ENCODE assay signal across 20 cellular contexts in genomic region chr10:24518411-24518810, GRCh38.
DNase-seq lines count a peak whose midpoint lies in the region; ATAC-seq and TF ChIP-seq lines count a peak whose summit lies in the region.
"Had no signal": no experiment of that assay in that cellular context is flagged by ENCODE, and none has a peak within 500 bp of the region (broad histone marks: within the 10 kb centered on the region; RNA-seq: fewer than 3 reads in every experiment).

No MANE protein-coding gene starts in this region.

- H3K27me3 ChIP-seq in osteoblast (ENCODE audit: insufficient read depth, low read length) (no peaks in the 10 kb centered on the region), endodermal cell (ENCODE audit: control insufficient read depth, insufficient read depth, low read length, poor library complexity, severe bottlenecking) (no peaks in the 10 kb centered on the region)
- H3K27me3 ChIP-seq: BLaER1, heart right ventricle, transverse colon had no signal

- H3K27ac ChIP-seq in osteoblast (ENCODE audit: low read depth, low read length) (no peak overlapping the region), endodermal cell (ENCODE audit: low read depth, low read length) (no peak overlapping the region)
- H3K27ac ChIP-seq: BLaER1, parathyroid adenoma, transverse colon had no signal

- peak; percentile 41 for ATAC-seq in left ventricle myocardium superior
- ATAC-seq in left cardiac atrium: no peak
- ATAC-seq in left lobe of liver: peak; percentile 84
- ATAC-seq in stimulated activated naive B cell treated with anti-CD40 and anti-IgM and Interleukin-4, amounts not matched to agents 10 μg/mL and 1 μg/mL and 100 μg/mL, for 72 hours (replicated peaks): no peak
- ATAC-seq in GM18520 (IDR thresholded peaks at IDR 0.05; ENCODE audit: unreplicated experiment): no peak
- ATAC-seq: stimulated activated naive CD8-positive, alpha-beta T cell treated with anti-CD3 and anti-CD28 coated beads, Interleukin-15, Interleukin-2, amounts not matched to agents 100 U/mL and 50 U/mL, for 24 hours had no signal

- no peak overlapping the region for H3K4me3 Mint-ChIP-seq in stimulated activated naive B cell treated with anti-CD40 and anti-IgM and Interleukin-4, amounts not matched to agents 10 μg/mL and 1 μg/mL and 100 μg/mL, for 72 hours
- H3K4me3 Mint-ChIP-seq in endodermal cell: no peak overlapping the region

- intact Hi-C loops in left ventricle myocardium superior (cut with micrococcal nuclease): loop anchor here (10.0 kb wide), 1 partner anchor 164 kb away; no protein-coding TSS in a partner anchor
- intact Hi-C loops in left cardiac atrium (cut with DNase I): loop anchor here (5.0 kb wide), 2 partner anchors 146 to 526 kb away; no protein-coding TSS in a partner anchor

- no peaks in the 10 kb centered on the region for H3K36me3 Mint-ChIP-seq in stimulated activated naive B cell treated with anti-CD40 and anti-IgM and Interleukin-4, amounts not matched to agents 10 μg/mL and 1 μg/mL and 100 μg/mL, for 72 hours
- H3K36me3 Mint-ChIP-seq in endodermal cell (ENCODE audit: low read depth): peaks cover 5% of the 10 kb centered on the region

- peak overlapping the region; percentile 72 for H3K4me2 ChIP-seq in osteoblast (ENCODE audit: insufficient read depth, low read length)
- H3K4me2 ChIP-seq: BLaER1, smooth muscle cell had no signal

- DNase-seq in left ventricle myocardium superior (no peak), left cardiac atrium (no peak), left lobe of liver (ENCODE audit: low spot score) (no peak), osteoblast (ENCODE audit: insufficient read length, low spot score, missing footprints) (no peak), endodermal cell (no peak)
- DNase-seq in stimulated activated naive B cell treated with anti-CD40 and anti-IgM and Interleukin-4, amounts not matched to agents 10 μg/mL and 1 μg/mL and 100 μg/mL, for 72 hours: no peak
- DNase-seq in stimulated activated CD4-positive, alpha-beta T cell treated with anti-CD3 and anti-CD28 coated beads, Interleukin-2, amount 100 ng/mL, for 48 hours: no peak
- DNase-seq: activated CD4-positive, alpha-beta T cell treated with anti-CD3 and anti-CD28 coated beads, Interleukin-2, amount 50 U/mL, for 4 hours; activated gamma-delta T cell; NCI-H526 treated with DMSO at 0.1 percent for 48 hours; stimulated activated CD4-positive, alpha-beta T cell treated with anti-CD3 and anti-CD28 coated beads, Interleukin-4, amount 100 ng/mL, for 1 hour had no signal

- peaks cover 15 to 16% of the 10 kb centered on the region in 2 donors for H3K27me3 Mint-ChIP-seq in stimulated activated naive B cell treated with anti-CD40 and anti-IgM and Interleukin-4, amounts not matched to agents 10 μg/mL and 1 μg/mL and 100 μg/mL, for 72 hours
- no peaks in the 10 kb centered on the region for H3K27me3 Mint-ChIP-seq in endodermal cell (ENCODE audit: insufficient read depth)

- H3K36me3 ChIP-seq in osteoblast (ENCODE audit: insufficient read depth, low read length) (peaks cover 39% of the 10 kb centered on the region), endodermal cell (ENCODE audit: control insufficient read depth, insufficient read depth, low read length) (peaks cover 26% of the 10 kb centered on the region)

- H2AFZ ChIP-seq in osteoblast (ENCODE audit: low read length): peak overlapping the region; percentile 89
- H2AFZ ChIP-seq: parathyroid adenoma had no signal

- H3K9me3 ChIP-seq in osteoblast (ENCODE audit: low read depth, low read length): no peaks in the 10 kb centered on the region
- H3K9me3 ChIP-seq in endodermal cell (ENCODE audit: control insufficient read depth, low read length): no peaks in the 10 kb centered on the region
- H3K9me3 ChIP-seq: BLaER1, Caco-2, heart right ventricle, transverse colon had no signal

- no peak overlapping the region for H3K4me3 ChIP-seq in osteoblast (ENCODE audit: insufficient read depth, low read length)
- H3K4me3 ChIP-seq in endodermal cell (ENCODE audit: low read length): no peak overlapping the region
- H3K4me3 ChIP-seq: BLaER1, heart right ventricle, K562, smooth muscle cell, transverse colon had no signal

- no peak overlapping the region for H3K9ac ChIP-seq in endodermal cell (ENCODE audit: extremely low read depth, low read length, poor library complexity, severe bottlenecking)
- H3K9ac ChIP-seq: BLaER1, parathyroid adenoma had no signal

- peaks cover 0 to 7% of the 10 kb centered on the region in 2 donors for H3K4me1 Mint-ChIP-seq in stimulated activated naive B cell treated with anti-CD40 and anti-IgM and Interleukin-4, amounts not matched to agents 10 μg/mL and 1 μg/mL and 100 μg/mL, for 72 hours
- H3K4me1 Mint-ChIP-seq in endodermal cell: peaks cover 6% of the 10 kb centered on the region

- H3K4me1 ChIP-seq in osteoblast (ENCODE audit: insufficient read depth, low read length) (peaks cover 6% of the 10 kb centered on the region), endodermal cell (ENCODE audit: control insufficient read depth, insufficient read depth, low read length) (no peaks in the 10 kb centered on the region)
- H3K4me1 ChIP-seq: BLaER1, Caco-2, parathyroid adenoma, transverse colon had no signal

- no peak overlapping the region for H3K27ac Mint-ChIP-seq in stimulated activated naive B cell treated with anti-CD40 and anti-IgM and Interleukin-4, amounts not matched to agents 10 μg/mL and 1 μg/mL and 100 μg/mL, for 72 hours
- no peak overlapping the region for H3K27ac Mint-ChIP-seq in endodermal cell

- TF ChIP-seq CTCF in osteoblast (IDR thresholded peaks at IDR 0.05; ENCODE audit: extremely low read depth, low read depth, low read length) (no peak), endodermal cell (conservative IDR thresholded peaks at IDR 0.05) (no peak)

- no peaks in the 10 kb centered on the region for H4K20me1 ChIP-seq in osteoblast (ENCODE audit: insufficient read depth, low read length)
- H4K20me1 ChIP-seq: BLaER1 had no signal

- no peaks in the 10 kb centered on the region for H3K79me2 ChIP-seq in osteoblast (ENCODE audit: insufficient read depth, low read length)

- WGBS in endodermal cell (ENCODE audit: insufficient coverage in 1 of 2, insufficient read length in 1 of 2), 2 experiments: 88 to 93% methylated on average over 7 of the region's 7 CpGs

- H3K9me3 Mint-ChIP-seq in stimulated activated naive B cell treated with anti-CD40 and anti-IgM and Interleukin-4, amounts not matched to agents 10 μg/mL and 1 μg/mL and 100 μg/mL, for 72 hours: no peaks in the 10 kb centered on the region
- no peaks in the 10 kb centered on the region for H3K9me3 Mint-ChIP-seq in endodermal cell

Comparison
In these comparisons a context has a peak if more than half of its experiments do, and no peak if none do; other contexts are left out.
1. ATAC-seq: peak in left ventricle myocardium superior (single experiment) and left lobe of liver (single experiment); none in left cardiac atrium (0 of 2), stimulated activated naive B cell treated with anti-CD40 and anti-IgM and Interleukin-4, amounts not matched to agents 10 μg/mL and 1 μg/mL and 100 μg/mL, for 72 hours (0 of 2) and GM18520 (single experiment).